18 cellular contexts compared by ENCODE assay signal in genomic region chr6:151186931-151187330, GRCh38. TPM values are rescaled to one million over a fixed set of nuclear protein-coding genes. Genes with fewer than 3 reads are reported as not detected.
DNase-seq lines count a peak whose midpoint lies in the region; ATAC-seq, FAIRE-seq and TF ChIP-seq lines count a peak whose summit lies in the region.
"Had no signal": no experiment of that assay in that cellular context is flagged by ENCODE, and none has a peak within 500 bp of the region (broad histone marks: within the 10 kb centered on the region; RNA-seq: fewer than 3 reads in every experiment).

No MANE protein-coding gene starts in this region.

- intact Hi-C loops in Right ventricle myocardium superior (cut with DNase I): no loop called here

- peak overlapping the region; percentile 78 for H3K27ac ChIP-seq in neural cell (ENCODE audit: low read length)
- no peak overlapping the region for H3K27ac ChIP-seq in osteoblast (ENCODE audit: low read depth, low read length)
- no peak overlapping the region for H3K27ac ChIP-seq in brain microvascular endothelial cell

- TF ChIP-seq RAD21 in neural cell (conservative IDR thresholded peaks at IDR 0.05): no peak

- no peaks in the 10 kb centered on the region for H3K4me1 ChIP-seq in osteoblast (ENCODE audit: insufficient read depth, low read length)

- FAIRE-seq in frontal cortex (lab: Jason Lieb, UNC): no peak
- FAIRE-seq: GM12891, GM18507 had no signal

- no peaks in the 10 kb centered on the region for H3K36me3 Mint-ChIP-seq in mesothelial cell of epicardium
- H3K36me3 Mint-ChIP-seq: CD4-positive, alpha-beta memory T cell had no signal

- no peak for DNase-seq in mesothelial cell of epicardium (ENCODE audit: low spot score in 2 of 2, unreplicated experiment in 2 of 2)
- peak; percentile 49 for DNase-seq in osteoblast (ENCODE audit: insufficient read length, low spot score, missing footprints)
- no peak for DNase-seq in brain microvascular endothelial cell
- DNase-seq in Right ventricle myocardium superior: no peak
- no peak for DNase-seq in frontal cortex (ENCODE audit: low spot score in 2 of 2)
- DNase-seq: C1 segment of cervical spinal cord; Calu3; CD4-positive, alpha-beta memory T cell; COR-L47; DMS53; DMS79 treated with DMSO at 0.1 percent for 48 hours; GF-D8; H9 had no signal

- H3K9me3 ChIP-seq in neural cell (ENCODE audit: low read length) (no peaks in the 10 kb centered on the region), osteoblast (ENCODE audit: low read depth, low read length) (no peaks in the 10 kb centered on the region)

- peak overlapping the region; percentile 41 for H3K9ac ChIP-seq in neural cell (ENCODE audit: low read length)

- in situ Hi-C loops in brain microvascular endothelial cell (cut with HindIII; ENCODE audit: low pct_ligation_motif_present, low sequenced_read_pairs): no loop called here

- H3K4me1 Mint-ChIP-seq in mesothelial cell of epicardium: peaks cover 28% of the 10 kb centered on the region
- H3K4me1 Mint-ChIP-seq: CD4-positive, alpha-beta memory T cell had no signal

- no peak overlapping the region for H3K4me2 ChIP-seq in neural cell (ENCODE audit: low read length)
- H3K4me2 ChIP-seq in osteoblast (ENCODE audit: insufficient read depth, low read length): no peak overlapping the region
- H3K4me2 ChIP-seq: GM23338 had no signal

- H4K20me1 ChIP-seq in neural cell (ENCODE audit: insufficient read depth) (no peaks in the 10 kb centered on the region), osteoblast (ENCODE audit: insufficient read depth, low read length) (no peaks in the 10 kb centered on the region)

- H3K4me3 Mint-ChIP-seq in mesothelial cell of epicardium: no peak overlapping the region
- H3K4me3 Mint-ChIP-seq: CD4-positive, alpha-beta memory T cell; GM23338; H9 had no signal

- H3K36me3 ChIP-seq in neural cell (ENCODE audit: insufficient read depth, low read length) (no peaks in the 10 kb centered on the region), osteoblast (ENCODE audit: insufficient read depth, low read length) (no peaks in the 10 kb centered on the region), brain microvascular endothelial cell (replicated peaks) (no peaks in the 10 kb centered on the region)

- peak overlapping the region; percentile 88 for H3K27ac Mint-ChIP-seq in mesothelial cell of epicardium
- H3K27ac Mint-ChIP-seq: CD4-positive, alpha-beta memory T cell; GM23338; H9 had no signal

- no peaks in the 10 kb centered on the region for H3K27me3 ChIP-seq in neural cell (ENCODE audit: insufficient read depth, low read depth, low read length)
- H3K27me3 ChIP-seq in osteoblast (ENCODE audit: insufficient read depth, low read length): no peaks in the 10 kb centered on the region
- no peaks in the 10 kb centered on the region for H3K27me3 ChIP-seq in brain microvascular endothelial cell (replicated peaks)

- no peak for TF ChIP-seq EP300 in neural cell (conservative IDR thresholded peaks at IDR 0.05; ENCODE audit: poor library complexity, severe bottlenecking)

- no peaks in the 10 kb centered on the region for H3F3A ChIP-seq in neural cell (ENCODE audit: insufficient read depth, low read length, poor library complexity, severe bottlenecking)

- TF ChIP-seq CTCF in mesothelial cell of epicardium (IDR thresholded peaks at IDR 0.05; ENCODE audit: unreplicated experiment) (no peak), neural cell (IDR thresholded peaks at IDR 0.05; ENCODE audit: poor library complexity, severe bottlenecking) (no peak), osteoblast (IDR thresholded peaks at IDR 0.05; ENCODE audit: extremely low read depth, low read depth, low read length) (no peak), brain microvascular endothelial cell (IDR thresholded peaks at IDR 0.05; ENCODE audit: low read depth, low read length, missing control alignments) (no peak)

- H3K9me2 ChIP-seq in neural cell (ENCODE audit: insufficient read depth, low read length): no peaks in the 10 kb centered on the region

- ATAC-seq in Right ventricle myocardium superior (ENCODE audit: poor library complexity): no peak
- ATAC-seq: GM23338, HCT116 had no signal

- H3K4me3 ChIP-seq in neural cell (ENCODE audit: low read length) (peak overlapping the region; percentile 21), osteoblast (ENCODE audit: insufficient read depth, low read length) (no peak overlapping the region), brain microvascular endothelial cell (ENCODE audit: low read depth, low read length) (no peak overlapping the region)
- H3K4me3 ChIP-seq: GM23338 had no signal

- no peaks in the 10 kb centered on the region for H3K9me3 Mint-ChIP-seq in mesothelial cell of epicardium

- H3K79me2 ChIP-seq in neural cell (replicated peaks; ENCODE audit: insufficient read depth, low read length): no peaks in the 10 kb centered on the region
- H3K79me2 ChIP-seq in osteoblast (ENCODE audit: insufficient read depth, low read length): no peaks in the 10 kb centered on the region

- H2AFZ ChIP-seq in neural cell (ENCODE audit: low read depth, low read length): no peak overlapping the region
- H2AFZ ChIP-seq in osteoblast (ENCODE audit: low read length): no peak overlapping the region
- H2AFZ ChIP-seq: GM23338 had no signal

- no peaks in the 10 kb centered on the region for H3K27me3 Mint-ChIP-seq in mesothelial cell of epicardium (ENCODE audit: low read depth)

TF ChIP-seq in neural cell, 6 proteins besides CTCF, POLR2A, EP300 and RAD21:
- TF ChIP-seq REST (IDR thresholded peaks at IDR 0.05; ENCODE audit: borderline replicate concordance) (no peak), TAF1 (IDR thresholded peaks at IDR 0.05; ENCODE audit: low read depth) (no peak), POLR2AphosphoS5 (IDR thresholded peaks at IDR 0.05) (no peak)

RNA-seq across cellular contexts. Expression of gene AKAP12, which starts 52.8 kb away (rescaled TPM):
- 736 to 747 TPM (median 737 TPM) in 3 replicates for total RNA-seq in mesothelial cell of epicardium
- polyA plus RNA-seq in neural cell: 20.1 and 21.5 TPM in 2 replicates
- 66.5 and 75.4 TPM in 2 replicates for polyA minus RNA-seq in neural cell
- total RNA-seq in osteoblast: 67.3 and 70.1 TPM in 2 replicates
- total RNA-seq in Right ventricle myocardium superior: 13.9 TPM
- total RNA-seq in frontal cortex: 40.4 TPM
- polyA plus RNA-seq: CD4-positive, alpha-beta memory T cell had no signal

Comparison
In these comparisons a context has a peak if more than half of its experiments do, and no peak if none do; other contexts are left out.
1. RNA of gene AKAP12, which starts 52.8 kb away (total RNA-seq): 736 to 747 TPM in mesothelial cell of epicardium; 67.3 to 70.1 TPM in osteoblast, 40.4 TPM in frontal cortex (single experiment) and 13.9 TPM in Right ventricle myocardium superior (single experiment); every median in the first group is over 10 times any median in the second.